ENCODE assay signal across 24 cellular contexts in the genomic region with DNA sequence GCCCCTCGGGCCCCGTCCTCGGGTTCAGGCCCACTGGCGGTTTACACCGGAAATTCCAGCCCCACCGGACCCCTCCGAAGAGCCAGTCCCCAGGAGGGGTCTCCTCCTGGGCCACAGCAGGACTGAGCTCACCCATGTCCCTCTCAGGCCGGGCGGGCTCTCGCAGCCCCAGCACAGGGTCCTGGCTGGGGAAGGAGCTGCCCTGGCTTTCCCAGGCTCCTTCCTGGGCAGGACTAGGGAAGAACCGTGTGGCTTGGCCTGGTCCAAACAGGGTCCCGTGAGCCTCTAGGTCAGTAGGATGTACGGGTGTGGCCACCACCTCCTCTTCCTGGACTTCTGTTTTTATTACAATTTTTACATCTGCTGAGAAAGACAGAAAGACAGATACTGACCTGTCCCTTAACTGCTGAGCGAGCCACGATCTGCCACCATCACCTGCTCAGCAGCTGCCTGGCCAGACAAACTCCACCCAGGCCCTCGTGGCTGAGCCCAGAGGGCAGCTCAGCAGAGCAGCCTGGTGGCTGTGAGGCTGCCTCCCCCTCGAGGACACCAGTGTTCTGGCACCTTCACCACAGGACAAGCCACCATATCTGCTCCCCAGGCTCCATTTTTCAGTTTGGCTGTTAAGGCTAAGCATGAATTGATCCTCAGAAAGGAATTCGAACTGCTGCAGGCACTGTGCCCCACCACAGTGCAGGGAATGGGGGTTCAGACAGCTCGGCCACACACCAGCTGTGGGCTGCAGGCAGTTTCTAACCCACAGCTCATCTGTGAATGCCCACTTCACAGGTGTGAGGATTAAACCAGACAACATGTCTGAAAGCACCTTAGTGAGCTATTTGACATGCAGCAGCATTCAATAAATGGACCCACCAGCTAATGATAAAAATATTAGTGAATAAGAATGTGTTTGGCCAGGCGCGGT. TPM values are rescaled to one million over a fixed set of nuclear protein-coding genes. Genes with fewer than 3 reads are reported as not detected.
DNase-seq lines count a peak whose midpoint lies in the region; ATAC-seq, FAIRE-seq and TF ChIP-seq lines count a peak whose summit lies in the region.
"Had no signal": no experiment of that assay in that cellular context is flagged by ENCODE, and none has a peak within 500 bp of the region (broad histone marks: within the 10 kb centered on the region; RNA-seq: fewer than 3 reads in every experiment).

No MANE protein-coding gene starts in this region.

- H3K36me3 Mint-ChIP-seq in activated CD4-positive, alpha-beta T cell treated with anti-CD3 and anti-CD28 coated beads, Interleukin-2, amount 10 ng/mL, durations not matched to agents 7 days and 5 days (ENCODE audit: low read depth), result peaks cover 79% of the 10 kb centered on the region
- peaks cover 9 to 75% (median 56%) of the 10 kb centered on the region in 5 donors for H3K36me3 Mint-ChIP-seq in naive thymus-derived CD4-positive, alpha-beta T cell
- peaks cover 60% of the 10 kb centered on the region for H3K36me3 Mint-ChIP-seq in type B pancreatic cell

- no peak overlapping the region for H3K27ac ChIP-seq in foreskin keratinocyte
- H3K27ac ChIP-seq in naive thymus-derived CD4-positive, alpha-beta T cell (ENCODE audit: low read depth, low read length), result no peak overlapping the region
- no peak overlapping the region for H3K27ac ChIP-seq in pancreas
- H3K27ac ChIP-seq in psoas muscle, result no peak overlapping the region
- H3K27ac ChIP-seq: PC-9 had no signal

- H3K4me1 ChIP-seq in foreskin keratinocyte (no peaks in the 10 kb centered on the region), pancreas (no peaks in the 10 kb centered on the region), psoas muscle (no peaks in the 10 kb centered on the region)
- H3K4me1 ChIP-seq in naive thymus-derived CD4-positive, alpha-beta T cell (ENCODE audit: control insufficient read depth in 2 of 2, insufficient read depth in 2 of 2, low read length in 2 of 2), result no peaks in the 10 kb centered on the region

- TF ChIP-seq CTCF in foreskin keratinocyte (conservative IDR thresholded peaks at IDR 0.05) (no peak), type B pancreatic cell (conservative IDR thresholded peaks at IDR 0.05) (no peak), pancreas (IDR thresholded peaks at IDR 0.05) (no peak), psoas muscle (IDR thresholded peaks at IDR 0.05) (no peak)

- WGBS in pancreas, 2 donors, result 94 to 95% methylated on average over 21 of the region's 21 CpGs
- 90 to 93% (median 90%) methylated on average over 20 to 21 of the region's 21 CpGs for WGBS in psoas muscle, 3 donors

- POLR2A ChIA-PET in activated CD4-positive, alpha-beta T cell treated with anti-CD3 and anti-CD28 coated beads, Interleukin-2, amount 10 ng/mL, durations not matched to agents 7 days and 5 days (lab: Charles Lee), result interaction anchor here (0.6 kb wide), 1 partner anchor 137 kb away, joined by 3 read pairs; no protein-coding TSS in a partner anchor
- POLR2A ChIA-PET in naive thymus-derived CD4-positive, alpha-beta T cell (lab: Charles Lee), result interaction anchor here (0.6 kb wide), 1 partner anchor 190 kb away, joined by 7 read pairs; no protein-coding TSS in a partner anchor

- H3K9me3 ChIP-seq in naive thymus-derived CD4-positive, alpha-beta T cell (ENCODE audit: control insufficient read depth in 2 of 3, low read length in 3 of 3), result no peaks in the 10 kb centered on the region
- H3K9me3 ChIP-seq in pancreas (no peaks in the 10 kb centered on the region), psoas muscle (no peaks in the 10 kb centered on the region)
- H3K9me3 ChIP-seq: MG63 had no signal

- DNase-seq in activated CD4-positive, alpha-beta T cell treated with anti-CD3 and anti-CD28 coated beads, Interleukin-2, amount 10 ng/mL, durations not matched to agents 7 days and 5 days, result peak; percentile 3
- DNase-seq in activated CD4-positive, alpha-beta T cell treated with anti-CD3 and anti-CD28 coated beads, Interleukin-2, amount 50 U/mL, for 1 hour, result no peak
- DNase-seq in foreskin keratinocyte (no peak), type B pancreatic cell (ENCODE audit: extremely low spot score, unreplicated experiment) (peak; percentile 47), OCI-M1 (lab: John Stamatoyannopoulos, UW) (no peak), pancreas (no peak), psoas muscle (no peak)
- peak in 1 of 9 donors; percentile 18 for DNase-seq in naive thymus-derived CD4-positive, alpha-beta T cell
- DNase-seq: 8988T, DMS79 treated with DMSO at 0.1 percent for 48 hours, GOT3, Kasumi-1, MG63, NCI-H1048, NCI-H1436, NCI-H1930, NCI-H345, NCI-H524 treated with DMSO at 0.1 percent for 48 hours, PC-9 had no signal

- peaks cover 9% of the 10 kb centered on the region for H3K9me3 Mint-ChIP-seq in activated CD4-positive, alpha-beta T cell treated with anti-CD3 and anti-CD28 coated beads, Interleukin-2, amount 10 ng/mL, durations not matched to agents 7 days and 5 days
- H3K9me3 Mint-ChIP-seq in naive thymus-derived CD4-positive, alpha-beta T cell, result peaks cover 0 to 10% (median 6%) of the 10 kb centered on the region in 11 donors
- H3K9me3 Mint-ChIP-seq in type B pancreatic cell, result peaks cover 6% of the 10 kb centered on the region

- intact Hi-C loops in naive thymus-derived CD4-positive, alpha-beta T cell (cut with micrococcal nuclease), result loop anchor here in 1 of 2 donors (2.0 kb wide), 1 partner anchor 15 kb away; the partner anchor contains the start of gene ZNF777
- intact Hi-C loops in pancreas (cut with DNase I) (no loop called here), psoas muscle (cut with DNase I) (no loop called here)

- peaks cover 0 to 56% (median 6%) of the 10 kb centered on the region in 3 experiments for H3K36me3 ChIP-seq in naive thymus-derived CD4-positive, alpha-beta T cell (ENCODE audit: control insufficient read depth in 2 of 3, insufficient read depth in 3 of 3, low read length in 3 of 3)
- H3K36me3 ChIP-seq in pancreas (peaks cover 4 to 29% (median 8%) of the 10 kb centered on the region in 3 donors), psoas muscle (ENCODE audit: insufficient read depth in 1 of 2, low read depth in 1 of 2) (peaks cover 4 to 70% of the 10 kb centered on the region in 2 donors)

- CTCF ChIA-PET in activated CD4-positive, alpha-beta T cell treated with anti-CD3 and anti-CD28 coated beads, Interleukin-2, amount 10 ng/mL, durations not matched to agents 7 days and 5 days (lab: Charles Lee), result interaction anchor here (1.5 kb wide), 1 partner anchor 15 kb away, joined by 5 read pairs; no protein-coding TSS in a partner anchor
- CTCF ChIA-PET in naive thymus-derived CD4-positive, alpha-beta T cell (lab: Charles Lee), result no interaction called here

- H3K27ac Mint-ChIP-seq in activated CD4-positive, alpha-beta T cell treated with anti-CD3 and anti-CD28 coated beads, Interleukin-2, amount 10 ng/mL, durations not matched to agents 7 days and 5 days, result no peak overlapping the region
- no peak overlapping the region for H3K27ac Mint-ChIP-seq in naive thymus-derived CD4-positive, alpha-beta T cell
- H3K27ac Mint-ChIP-seq in type B pancreatic cell, result no peak overlapping the region

- peak; percentile 12 for ATAC-seq in foreskin keratinocyte
- ATAC-seq in naive thymus-derived CD4-positive, alpha-beta T cell, result peak; percentile 12
- no peak for ATAC-seq in pancreas
- no peak for ATAC-seq in psoas muscle
- ATAC-seq: HCT116 had no signal

- H3K4me3 ChIP-seq in naive thymus-derived CD4-positive, alpha-beta T cell (ENCODE audit: low read length), result no peak overlapping the region
- H3K4me3 ChIP-seq in pancreas, result no peak overlapping the region
- no peak overlapping the region for H3K4me3 ChIP-seq in psoas muscle
- H3K4me3 ChIP-seq: MG63, PC-9 had no signal

- H3K27me3 ChIP-seq in foreskin keratinocyte (no peaks in the 10 kb centered on the region), pancreas (no peaks in the 10 kb centered on the region), psoas muscle (ENCODE audit: insufficient read depth in 3 of 3, low read length in 2 of 3) (no peaks in the 10 kb centered on the region)
- no peaks in the 10 kb centered on the region for H3K27me3 ChIP-seq in naive thymus-derived CD4-positive, alpha-beta T cell (ENCODE audit: control insufficient read depth in 2 of 2, insufficient read depth in 2 of 2, low read length in 2 of 2)
- H3K27me3 ChIP-seq: MG63 had no signal

- H3K4me1 Mint-ChIP-seq in activated CD4-positive, alpha-beta T cell treated with anti-CD3 and anti-CD28 coated beads, Interleukin-2, amount 10 ng/mL, durations not matched to agents 7 days and 5 days, result no peaks in the 10 kb centered on the region
- peaks cover 0 to 8% (median 3%) of the 10 kb centered on the region in 7 donors for H3K4me1 Mint-ChIP-seq in naive thymus-derived CD4-positive, alpha-beta T cell
- H3K4me1 Mint-ChIP-seq in type B pancreatic cell (ENCODE audit: unreplicated experiment), result no peaks in the 10 kb centered on the region
- H3K4me1 Mint-ChIP-seq: CD14-positive monocyte had no signal

- H3K4me3 Mint-ChIP-seq in activated CD4-positive, alpha-beta T cell treated with anti-CD3 and anti-CD28 coated beads, Interleukin-2, amount 10 ng/mL, durations not matched to agents 7 days and 5 days, result no peak overlapping the region
- no peak overlapping the region for H3K4me3 Mint-ChIP-seq in naive thymus-derived CD4-positive, alpha-beta T cell
- no peak overlapping the region for H3K4me3 Mint-ChIP-seq in type B pancreatic cell
- H3K4me3 Mint-ChIP-seq: CD14-positive monocyte, IgD-negative memory B cell had no signal

- H3K27me3 Mint-ChIP-seq in activated CD4-positive, alpha-beta T cell treated with anti-CD3 and anti-CD28 coated beads, Interleukin-2, amount 10 ng/mL, durations not matched to agents 7 days and 5 days, result no peaks in the 10 kb centered on the region
- no peaks in the 10 kb centered on the region for H3K27me3 Mint-ChIP-seq in naive thymus-derived CD4-positive, alpha-beta T cell
- H3K27me3 Mint-ChIP-seq in type B pancreatic cell, result no peaks in the 10 kb centered on the region
- H3K27me3 Mint-ChIP-seq: IgD-negative memory B cell had no signal

- FAIRE-seq in pancreas (lab: Jason Lieb, UNC), result no peak
- FAIRE-seq: G401.6, HTR-8/SVneo had no signal

RNA-seq across cellular contexts. Expression of gene ZNF777, which starts 14.5 kb away (rescaled TPM):
- 10 to 100 TPM; 14.9 to 15.1 TPM for total RNA-seq in activated CD4-positive, alpha-beta T cell treated with anti-CD3 and anti-CD28 coated beads, Interleukin-2, amount 10 ng/mL, durations not matched to agents 7 days and 5 days
- 14.5 and 14.6 TPM in 2 replicates for total RNA-seq in foreskin keratinocyte
- 11.8 and 12.1 TPM in 2 replicates for polyA plus RNA-seq in foreskin keratinocyte
- total RNA-seq in naive thymus-derived CD4-positive, alpha-beta T cell, result 10 to 100 TPM; 11.2 to 16.1 (median 14.3) TPM
- polyA plus RNA-seq in naive thymus-derived CD4-positive, alpha-beta T cell, result 1 to 10 TPM in 1 of 2 donors, under 1 TPM in 1; 0.76 to 3.8 TPM
- 17.4 and 17.6 TPM in 2 replicates for total RNA-seq in type B pancreatic cell (ENCODE audit: low replicate concordance)
- 1 to 10 TPM; 4.0 to 8.0 (median 6.1) TPM for total RNA-seq in pancreas
- 1 to 10 TPM; 5.3 to 7.3 TPM for polyA plus RNA-seq in pancreas
- total RNA-seq in psoas muscle, result 10 to 100 TPM; 10.6 to 18.6 (median 12.2) TPM
- polyA plus RNA-seq in psoas muscle, result 10 to 100 TPM in 2 of 3 donors, 1 to 10 TPM in 1; 9.3 to 17.2 (median 14.1) TPM

RNA-seq across cellular contexts. Expression of gene ZNF746, which starts 22.2 kb away (rescaled TPM):
- 10 to 100 TPM; 21.0 to 21.9 TPM for total RNA-seq in activated CD4-positive, alpha-beta T cell treated with anti-CD3 and anti-CD28 coated beads, Interleukin-2, amount 10 ng/mL, durations not matched to agents 7 days and 5 days
- total RNA-seq in foreskin keratinocyte (17.0 and 20.2 TPM in 2 replicates), type B pancreatic cell (ENCODE audit: low replicate concordance) (20.2 and 20.4 TPM in 2 replicates), pancreas (10 to 100 TPM in 1 of 6 donors, 1 to 10 TPM in 5; 6.3 to 10.9 (median 6.4) TPM), psoas muscle (10 to 100 TPM in 1 of 4 donors, 1 to 10 TPM in 3; 8.5 to 12.7 (median 9.3) TPM)
- polyA plus RNA-seq in foreskin keratinocyte (9.1 and 9.4 TPM in 2 replicates), pancreas (1 to 10 TPM; 9.5 to 9.8 TPM), psoas muscle (1 to 10 TPM; 5.0 to 8.2 (median 5.1) TPM)
- 10 to 100 TPM; 23.6 to 32.0 (median 24.4) TPM for total RNA-seq in naive thymus-derived CD4-positive, alpha-beta T cell
- 10 to 100 TPM in 1 of 2 donors, 1 to 10 TPM in 1; 7.6 to 14.9 TPM for polyA plus RNA-seq in naive thymus-derived CD4-positive, alpha-beta T cell

Comparison
In these comparisons a context has a peak if more than half of its experiments do, and no peak if none do; other contexts are left out.
1. DNase-seq: peak in activated CD4-positive, alpha-beta T cell treated with anti-CD3 and anti-CD28 coated beads, Interleukin-2, amount 10 ng/mL, durations not matched to agents 7 days and 5 days (single experiment) and type B pancreatic cell (single experiment); none in activated CD4-positive, alpha-beta T cell treated with anti-CD3 and anti-CD28 coated beads, Interleukin-2, amount 50 U/mL, for 1 hour (single experiment), foreskin keratinocyte (0 of 2), OCI-M1 (single experiment), pancreas (0 of 6) and psoas muscle (0 of 2).
2. ATAC-seq: peak in foreskin keratinocyte (single experiment) and naive thymus-derived CD4-positive, alpha-beta T cell (single experiment); none in pancreas (0 of 4) and psoas muscle (0 of 4).